ENCODE assay signal across 8 cellular contexts in the genomic region with DNA sequence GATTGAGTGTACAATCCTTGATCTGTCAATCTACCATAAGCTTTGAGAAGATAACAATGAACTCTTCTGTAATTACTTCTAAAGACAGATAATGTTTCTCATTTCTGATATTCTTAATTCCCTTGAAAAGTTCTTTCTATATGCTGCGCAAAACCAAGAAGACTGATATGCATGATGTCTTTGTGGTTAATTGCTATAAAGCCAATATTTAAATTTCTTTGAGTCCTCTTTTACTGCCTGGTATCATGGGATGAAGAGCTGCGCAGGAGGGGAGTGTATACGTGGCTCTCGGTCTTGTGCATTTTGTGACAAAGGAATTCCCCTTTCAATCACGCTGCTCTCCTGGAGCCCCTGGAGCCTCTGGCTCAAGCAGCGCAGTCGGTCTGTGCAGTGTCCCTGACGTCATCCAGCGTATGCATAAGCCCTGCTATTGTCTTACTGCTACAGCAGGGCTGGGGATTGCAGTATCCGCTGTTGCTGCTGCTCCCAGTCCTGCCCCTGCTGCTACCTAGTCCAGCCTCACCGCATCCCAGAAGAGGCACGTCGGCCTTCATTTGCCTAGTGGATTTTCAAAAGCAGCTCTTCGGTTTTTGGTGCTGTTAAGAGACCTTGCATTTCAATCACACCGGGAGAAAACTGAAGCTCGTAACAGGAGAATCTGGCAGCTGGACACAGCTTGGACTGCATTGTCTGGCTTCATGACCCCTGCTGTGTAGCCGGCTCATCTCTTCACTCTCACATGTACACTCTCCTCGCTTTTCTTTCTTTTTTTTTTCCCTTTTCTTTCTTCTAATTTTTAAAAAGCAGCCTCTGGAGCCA.
A peak's percentile ranks its signal among the peaks of the same experiment; 100 is the strongest.
DNase-seq lines count a peak whose midpoint lies in the region; ATAC-seq and TF ChIP-seq lines count a peak whose summit lies in the region.

No MANE protein-coding gene starts in this region.

- no peak overlapping the region for H3K27ac ChIP-seq in subcutaneous abdominal adipose tissue (ENCODE audit: low read depth, low read length)

- ATAC-seq in GM19351 (IDR thresholded peaks at IDR 0.05; ENCODE audit: unreplicated experiment) = no peak
- no peak for ATAC-seq in GM19467 (IDR thresholded peaks at IDR 0.05; ENCODE audit: unreplicated experiment)

- H3K4me3 ChIP-seq in choroid plexus epithelial cell (ENCODE audit: low read depth, low read length) (peak overlapping the region; percentile 53), subcutaneous abdominal adipose tissue (ENCODE audit: low read depth in 1 of 5, low read length in 5 of 5) (peak overlapping the region; percentile 10 to 80 (median 48))

- no peaks in the 10 kb centered on the region for H3K36me3 ChIP-seq in subcutaneous abdominal adipose tissue (ENCODE audit: control insufficient read depth in 5 of 5, insufficient read depth in 5 of 5, low read length in 5 of 5)

- H3K27me3 ChIP-seq in subcutaneous abdominal adipose tissue (ENCODE audit: control insufficient read depth in 5 of 5, insufficient read depth in 4 of 5, low read length in 5 of 5) = no peaks in the 10 kb centered on the region

- peaks cover 0 to 12% (median 9%) of the 10 kb centered on the region in 5 donors for H3K4me1 ChIP-seq in subcutaneous abdominal adipose tissue (ENCODE audit: control insufficient read depth in 5 of 5, insufficient read depth in 5 of 5, low read length in 5 of 5)

- no peak for TF ChIP-seq CTCF in choroid plexus epithelial cell (conservative IDR thresholded peaks at IDR 0.05; ENCODE audit: low read depth, low read length)

- H3K9ac ChIP-seq in subcutaneous abdominal adipose tissue (ENCODE audit: low read length in 5 of 5) = peak overlapping the region in 2 of 5 donors; percentile 47 to 63

- H3K9me3 ChIP-seq in subcutaneous abdominal adipose tissue (ENCODE audit: control insufficient read depth in 5 of 5, low read length in 5 of 5) = no peaks in the 10 kb centered on the region

- DNase-seq in DMS53 treated with DMSO at 0.1 percent for 48 hours (lab: John Stamatoyannopoulos, UW; ENCODE audit: unreplicated experiment) (peak; percentile 96), NCI-H345 treated with DMSO at 0.1 percent for 48 hours (lab: John Stamatoyannopoulos, UW; ENCODE audit: unreplicated experiment) (peak; percentile 86), choroid plexus epithelial cell (ENCODE audit: low read depth) (peak; percentile 96), kidney glomerular epithelial cell (lab: John Stamatoyannopoulos, UW) (peak; percentile 62), HuH-7 (ENCODE audit: low spot score) (no peak)
